ENCODE assay signal across 13 cellular contexts in genomic region chr20:34249291-34249690, GRCh38. TPM values are rescaled to one million over a fixed set of nuclear protein-coding genes. Genes with fewer than 3 reads are reported as not detected.
DNase-seq lines count a peak whose midpoint lies in the region; ATAC-seq and TF ChIP-seq lines count a peak whose summit lies in the region.
"Had no signal": no experiment of that assay in that cellular context is flagged by ENCODE, and none has a peak within 500 bp of the region (broad histone marks: within the 10 kb centered on the region; RNA-seq: fewer than 3 reads in every experiment).

No MANE protein-coding gene starts in this region.

- no peak overlapping the region for H3K4me3 Mint-ChIP-seq in HFFc6
- H3K4me3 Mint-ChIP-seq: endodermal cell had no signal

- ATAC-seq in GM21619 (IDR thresholded peaks at IDR 0.05; ENCODE audit: unreplicated experiment) (no peak), HG03139 (IDR thresholded peaks at IDR 0.05; ENCODE audit: unreplicated experiment) (no peak), HG02610 (IDR thresholded peaks at IDR 0.05; ENCODE audit: unreplicated experiment) (no peak)

- H3K9me3 Mint-ChIP-seq in HFFc6: no peaks in the 10 kb centered on the region

- no peaks in the 10 kb centered on the region for H3K36me3 Mint-ChIP-seq in HFFc6 (ENCODE audit: low read depth)

- no peak overlapping the region for H3K4me3 ChIP-seq in fibroblast of mammary gland (ENCODE audit: control insufficient read depth, low read depth, low read length)
- H3K4me3 ChIP-seq: upper lobe of left lung had no signal

- TF ChIP-seq CTCF in fibroblast of mammary gland (conservative IDR thresholded peaks at IDR 0.05; ENCODE audit: control insufficient read depth, insufficient read depth, low read depth, low read length): no peak
- no peak for TF ChIP-seq CTCF in HFFc6 (IDR thresholded peaks at IDR 0.05)

- H3K27me3 Mint-ChIP-seq in HFFc6 (ENCODE audit: insufficient read depth): peaks cover 3% of the 10 kb centered on the region; the same call in 1 of the 2 replicates

- peak; percentile 31 for DNase-seq in stimulated activated CD4-positive, alpha-beta T cell treated with anti-CD3 and anti-CD28 coated beads, Interleukin-1b, Interleukin-23, amount 100 ng/mL, for 48 hours
- DNase-seq in stimulated activated CD4-positive, alpha-beta T cell treated with anti-CD3 and anti-CD28 coated beads, Interleukin-4, amount 100 ng/mL, for 24 hours: no peak
- DNase-seq in NOMO-1 treated with dmso at 0.1 percent for 144 hours (lab: John Stamatoyannopoulos, UW; ENCODE audit: unreplicated experiment): peak; percentile 55
- DNase-seq in fibroblast of mammary gland (ENCODE audit: low read depth): peak; percentile 56
- no peak for DNase-seq in HFFc6
- DNase-seq: activated CD8-positive, alpha-beta memory T cell treated with anti-CD3 and anti-CD28 coated beads for 24 hours; endodermal cell; NCI-H526 treated with DMSO at 0.1 percent for 48 hours; stimulated activated CD4-positive, alpha-beta T cell treated with anti-CD3 and anti-CD28 coated beads, Interleukin-15, amount 100 ng/mL, for 24 hours had no signal

- no peak overlapping the region for H3K27ac Mint-ChIP-seq in HFFc6
- H3K27ac Mint-ChIP-seq: endodermal cell had no signal

- peaks cover 13% of the 10 kb centered on the region for H3K4me1 Mint-ChIP-seq in HFFc6 (ENCODE audit: low read depth)

RNA-seq across cellular contexts. Expression of gene ASIP, which starts 8.1 kb away (rescaled TPM):
- total RNA-seq in HFFc6 (2021; fragmentation: NEBNext Ultra II Directional; extraction: Animal tissue kit (Norgen Biotek cat#: 25700)): not detected
- total RNA-seq: endodermal cell had no signal

RNA-seq across cellular contexts. Expression of gene AHCY, which starts 53.9 kb away (rescaled TPM):
- 100 to 1,000 TPM; 104 to 150 (median 109) TPM for total RNA-seq in HFFc6 (2021; fragmentation: NEBNext Ultra II Directional; extraction: Animal tissue kit (Norgen Biotek cat#: 25700))

Comparison
In these comparisons a context has a peak if more than half of its experiments do, and no peak if none do; other contexts are left out.
1. DNase-seq: peak in stimulated activated CD4-positive, alpha-beta T cell treated with anti-CD3 and anti-CD28 coated beads, Interleukin-1b, Interleukin-23, amount 100 ng/mL, for 48 hours (single experiment), NOMO-1 treated with dmso at 0.1 percent for 144 hours (single experiment) and fibroblast of mammary gland (single experiment); none in stimulated activated CD4-positive, alpha-beta T cell treated with anti-CD3 and anti-CD28 coated beads, Interleukin-4, amount 100 ng/mL, for 24 hours (single experiment) and HFFc6 (single experiment).